12 cellular contexts compared by ENCODE assay signal in genomic region chr17:44309472-44309871, GRCh38. TPM values are rescaled to one million over a fixed set of nuclear protein-coding genes. Genes with fewer than 3 reads are reported as not detected.
DNase-seq lines count a peak whose midpoint lies in the region; ATAC-seq and TF ChIP-seq lines count a peak whose summit lies in the region.
"Had no signal": no experiment of that assay in that cellular context is flagged by ENCODE, and none has a peak within 500 bp of the region (broad histone marks: within the 10 kb centered on the region; RNA-seq: fewer than 3 reads in every experiment).

No MANE protein-coding gene starts in this region.

- no peaks in the 10 kb centered on the region for H3F3A ChIP-seq in MM.1S (ENCODE audit: insufficient read depth, low read length)

- H3K4me1 ChIP-seq in BE2C (peaks cover 6% of the 10 kb centered on the region), mucosa of descending colon (ENCODE audit: low read depth) (peaks cover 11% of the 10 kb centered on the region), MM.1S (ENCODE audit: low read length) (no peaks in the 10 kb centered on the region)

- H3K9me2 ChIP-seq in MM.1S (replicated peaks; ENCODE audit: insufficient read depth, low read length) = no peaks in the 10 kb centered on the region

- H3K27ac ChIP-seq in angular gyrus (ENCODE audit: low read depth, low read length) = peak overlapping the region; percentile 88
- H3K27ac ChIP-seq in MM.1S (ENCODE audit: low read length) = no peak overlapping the region
- H3K27ac ChIP-seq: right atrium auricular region had no signal

- no peak for DNase-seq in BE2C
- peak; percentile 31 for DNase-seq in GM13976 (ENCODE audit: low spot score)
- DNase-seq in mucosa of descending colon = no peak
- no peak for DNase-seq in MM.1S
- no peak for DNase-seq in midbrain (lab: John Stamatoyannopoulos, UW)
- DNase-seq in SK-N-DZ (ENCODE audit: low spot score) = no peak
- DNase-seq in G401 (ENCODE audit: low spot score) = no peak
- DNase-seq: amniotic stem cell, mesenchymal stem cell, T1000 had no signal

- H3K36me3 ChIP-seq in BE2C = peaks cover 2% of the 10 kb centered on the region; the same call in 1 of the 2 replicates
- no peaks in the 10 kb centered on the region for H3K36me3 ChIP-seq in mucosa of descending colon (ENCODE audit: low read depth)
- H3K36me3 ChIP-seq in MM.1S (replicated peaks; ENCODE audit: insufficient read depth, low read length) = no peaks in the 10 kb centered on the region
- H3K36me3 ChIP-seq: right atrium auricular region had no signal

- peak overlapping the region; percentile 67 for H3K4me3 ChIP-seq in BE2C (ENCODE audit: low read depth, low read length)
- H3K4me3 ChIP-seq in mucosa of descending colon = no peak overlapping the region
- no peak overlapping the region for H3K4me3 ChIP-seq in MM.1S (ENCODE audit: low read length)

- H3K9me3 ChIP-seq in BE2C (no peaks in the 10 kb centered on the region), mucosa of descending colon (no peaks in the 10 kb centered on the region), MM.1S (replicated peaks; ENCODE audit: insufficient read depth, low read length) (no peaks in the 10 kb centered on the region)
- H3K9me3 ChIP-seq: right atrium auricular region had no signal

- H4K20me1 ChIP-seq in MM.1S (ENCODE audit: insufficient read depth, low read length) = no peaks in the 10 kb centered on the region

- no peak overlapping the region for H2AFZ ChIP-seq in MM.1S (ENCODE audit: low read length)

- no peak overlapping the region for H3K4me2 ChIP-seq in MM.1S (ENCODE audit: low read depth, low read length)

- intact Hi-C loops in mucosa of descending colon (cut with DNase I, micrococcal nuclease) = no loop called here

- TF ChIP-seq CTCF in BE2C (IDR thresholded peaks at IDR 0.05; ENCODE audit: low read depth, low read length) (no peak), GM13976 (IDR thresholded peaks at IDR 0.05; ENCODE audit: borderline replicate concordance, control extremely low read depth, extremely low read depth, insufficient read depth, missing control alignments) (no peak), mucosa of descending colon (IDR thresholded peaks at IDR 0.05) (no peak), MM.1S (IDR thresholded peaks at IDR 0.05; ENCODE audit: low read length) (no peak)

- in situ Hi-C loops in GM13976 (cut with MboI; ENCODE audit: low sequenced_read_pairs, unreplicated experiment) (no loop called here), G401 (cut with HindIII; ENCODE audit: low sequenced_read_pairs) (no loop called here)

- H3K9ac ChIP-seq in MM.1S (ENCODE audit: low read length) = no peak overlapping the region

- H3K27me3 ChIP-seq in BE2C (no peaks in the 10 kb centered on the region), MM.1S (replicated peaks; ENCODE audit: insufficient read depth, low read length) (peaks cover 47% of the 10 kb centered on the region)

- ATAC-seq in mucosa of descending colon = peak; percentile 46

- H3K79me2 ChIP-seq in MM.1S (ENCODE audit: low read length) = no peaks in the 10 kb centered on the region

RNA-seq across cellular contexts. Expression of gene RUNDC3A, which starts 1.1 kb away (rescaled TPM):
- polyA plus RNA-seq in BE2C (2012; ENCODE audit: insufficient read depth, insufficient read length, low read depth) = 386 TPM
- total RNA-seq in mucosa of descending colon = 1 to 10 TPM in 2 of 3 donors, under 1 TPM in 1; 0.34 to 3.7 (median 1.4) TPM
- 69.8 TPM in 2 replicates for polyA plus RNA-seq in SK-N-DZ (2014; cell fraction: cytosol; rRNA removed)
- polyA plus RNA-seq in SK-N-DZ (2014; cell fraction: nucleus; rRNA removed) = 158 and 175 TPM in 2 replicates
- 3.4 and 3.8 TPM in 2 replicates for total RNA-seq in G401 (2014; rRNA removed; shearing (Covaris generic))

RNA-seq across cellular contexts. Expression of gene SLC25A39, which starts 15.2 kb away (rescaled TPM):
- polyA plus RNA-seq in BE2C (2012; ENCODE audit: insufficient read depth, insufficient read length, low read depth) = 920 TPM
- total RNA-seq in mucosa of descending colon = 100 to 1,000 TPM in 2 of 3 donors, 10 to 100 TPM in 1; 91.8 to 142 (median 133) TPM
- 174 and 211 TPM in 2 replicates for polyA plus RNA-seq in SK-N-DZ (2014; cell fraction: cytosol; rRNA removed)
- polyA plus RNA-seq in SK-N-DZ (2014; cell fraction: nucleus; rRNA removed) = 298 and 413 TPM in 2 replicates
- 335 and 340 TPM in 2 replicates for total RNA-seq in G401 (2014; rRNA removed; shearing (Covaris generic))

RNA-seq across cellular contexts. Expression of gene GRN, which starts 35.6 kb away (rescaled TPM):
- 398 TPM for polyA plus RNA-seq in BE2C (2012; ENCODE audit: insufficient read depth, insufficient read length, low read depth)
- 100 to 1,000 TPM; 282 to 500 (median 411) TPM for total RNA-seq in mucosa of descending colon
- 85.7 and 87.8 TPM in 2 replicates for polyA plus RNA-seq in SK-N-DZ (2014; cell fraction: cytosol; rRNA removed)
- 83.0 and 119 TPM in 2 replicates for polyA plus RNA-seq in SK-N-DZ (2014; cell fraction: nucleus; rRNA removed)
- total RNA-seq in G401 (2014; rRNA removed; shearing (Covaris generic)) = 243 and 344 TPM in 2 replicates

RNA-seq across cellular contexts. Expression of gene SLC4A1, which starts 41.5 kb away (rescaled TPM):
- polyA plus RNA-seq in BE2C (2012; ENCODE audit: insufficient read depth, insufficient read length, low read depth) = not detected
- total RNA-seq in mucosa of descending colon = not detected
- polyA plus RNA-seq in SK-N-DZ (2014; cell fraction: cytosol; rRNA removed) = 0.03 TPM in 1 of 2 replicates, not detected in the other
- polyA plus RNA-seq in SK-N-DZ (2014; cell fraction: nucleus; rRNA removed) = not detected in 2 replicates
- not detected in 2 replicates for total RNA-seq in G401 (2014; rRNA removed; shearing (Covaris generic))

RNA-seq across cellular contexts. Expression of gene FAM171A2, which starts 54.2 kb away (rescaled TPM):
- polyA plus RNA-seq in BE2C (2012; ENCODE audit: insufficient read depth, insufficient read length, low read depth) = 44.8 TPM
- total RNA-seq in mucosa of descending colon = 1 to 10 TPM in 1 of 3 donors, under 1 TPM in 2; 0.12 to 1.3 (median 0.31) TPM
- 56.5 and 58.8 TPM in 2 replicates for polyA plus RNA-seq in SK-N-DZ (2014; cell fraction: cytosol; rRNA removed)
- 32.7 and 44.7 TPM in 2 replicates for polyA plus RNA-seq in SK-N-DZ (2014; cell fraction: nucleus; rRNA removed)
- total RNA-seq in G401 (2014; rRNA removed; shearing (Covaris generic)) = 22.2 and 23.6 TPM in 2 replicates
